Comparison of ENCODE assay signal across 10 cellular contexts in the genomic region with DNA sequence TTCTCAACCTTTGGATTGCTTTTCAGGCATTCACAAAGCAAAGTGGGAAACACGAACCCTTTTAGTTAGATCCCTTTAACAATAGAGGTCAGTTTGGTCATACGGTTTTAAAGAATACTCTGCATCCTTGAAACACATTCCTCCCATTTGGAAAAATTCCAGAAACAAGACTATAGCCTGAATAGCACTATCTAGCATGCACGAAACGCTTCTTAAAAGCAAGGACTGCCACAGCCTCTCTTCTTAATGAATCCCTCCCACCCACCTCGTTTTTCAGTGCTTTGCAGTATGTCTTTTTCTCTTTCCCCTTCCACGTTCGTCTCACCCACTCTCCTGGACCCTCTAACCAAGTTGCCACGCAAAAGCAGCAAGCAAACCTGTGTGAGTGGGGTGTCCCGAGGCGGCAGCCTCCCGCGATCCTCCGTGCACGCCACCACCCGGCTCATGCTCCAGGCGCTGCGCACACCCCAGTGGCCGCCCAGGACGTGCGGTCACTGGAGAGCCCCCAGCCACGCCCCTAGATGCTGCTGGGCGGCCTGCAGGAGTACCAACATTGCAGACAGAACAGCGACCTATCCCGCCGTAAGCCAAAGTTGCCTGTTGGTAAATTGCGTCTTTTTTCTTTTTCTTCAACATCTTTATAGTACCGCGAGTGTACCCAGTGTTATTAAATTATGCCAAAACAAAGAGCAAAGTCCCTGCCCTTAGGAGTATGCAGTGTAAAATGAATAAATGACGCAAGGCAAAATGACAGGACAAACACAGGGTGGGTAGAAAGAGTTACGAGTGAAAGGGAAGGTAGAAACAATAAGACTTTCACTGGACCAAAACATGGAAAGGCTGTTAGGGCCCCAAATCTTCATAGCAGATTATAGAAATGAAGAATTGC. TPM values are rescaled to one million over a fixed set of nuclear protein-coding genes. Genes with fewer than 3 reads are reported as not detected.
A peak's percentile ranks its signal among the peaks of the same experiment; 100 is the strongest.
DNase-seq lines count a peak whose midpoint lies in the region; ATAC-seq and TF ChIP-seq lines count a peak whose summit lies in the region.
"Had no signal": no experiment of that assay in that cellular context is flagged by ENCODE, and none has a peak within 500 bp of the region (broad histone marks: within the 10 kb centered on the region; RNA-seq: fewer than 3 reads in every experiment).

A gene with protein sequence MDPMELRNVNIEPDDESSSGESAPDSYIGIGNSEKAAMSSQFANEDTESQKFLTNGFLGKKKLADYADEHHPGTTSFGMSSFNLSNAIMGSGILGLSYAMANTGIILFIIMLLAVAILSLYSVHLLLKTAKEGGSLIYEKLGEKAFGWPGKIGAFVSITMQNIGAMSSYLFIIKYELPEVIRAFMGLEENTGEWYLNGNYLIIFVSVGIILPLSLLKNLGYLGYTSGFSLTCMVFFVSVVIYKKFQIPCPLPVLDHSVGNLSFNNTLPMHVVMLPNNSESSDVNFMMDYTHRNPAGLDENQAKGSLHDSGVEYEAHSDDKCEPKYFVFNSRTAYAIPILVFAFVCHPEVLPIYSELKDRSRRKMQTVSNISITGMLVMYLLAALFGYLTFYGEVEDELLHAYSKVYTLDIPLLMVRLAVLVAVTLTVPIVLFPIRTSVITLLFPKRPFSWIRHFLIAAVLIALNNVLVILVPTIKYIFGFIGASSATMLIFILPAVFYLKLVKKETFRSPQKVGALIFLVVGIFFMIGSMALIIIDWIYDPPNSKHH (minus strand): TSS at position 472 of the 889 bp plus-strand sequence. CDS start 32,926 bp downstream, outside the sequence.

- ATAC-seq in HG03175 (IDR thresholded peaks at IDR 0.05; ENCODE audit: unreplicated experiment) (no peak), GM18519 (IDR thresholded peaks at IDR 0.05; ENCODE audit: low FRiP score, unreplicated experiment) (no peak), HG03039 (IDR thresholded peaks at IDR 0.05; ENCODE audit: unreplicated experiment) (no peak)

- no peak within 1 kb of the TSS for H3K27ac ChIP-seq in sigmoid colon

- in situ Hi-C loops in astrocyte of the cerebellum (cut with HindIII; ENCODE audit: low sequenced_read_pairs) = no loop called here

- no peak for TF ChIP-seq EP300 in sigmoid colon (IDR thresholded peaks at IDR 0.05)

- no peak for TF ChIP-seq CTCF in astrocyte of the cerebellum (IDR thresholded peaks at IDR 0.05; ENCODE audit: low read depth, low read length, missing control alignments)
- TF ChIP-seq CTCF in sigmoid colon (IDR thresholded peaks at IDR 0.05) = peak in 2 of 4 experiments; percentile 13 to 19

- TF ChIP-seq POLR2A in sigmoid colon (IDR thresholded peaks at IDR 0.05) = no peak

- 5 to 21% methylated on average over 30 of the region's 30 CpGs for WGBS in sigmoid colon, 2 donors

- peak within 1 kb of the TSS; percentile 34 for H3K4me3 ChIP-seq in astrocyte of the cerebellum (ENCODE audit: low read depth, low read length)
- peak within 1 kb of the TSS; percentile 38 for H3K4me3 ChIP-seq in iPS-11a (ENCODE audit: low read depth, low read length)
- peak within 1 kb of the TSS in 3 of 4 donors; percentile 26 to 31 (median 30) for H3K4me3 ChIP-seq in sigmoid colon

- peaks cover 0 to 36% (median 0%) of the 10 kb centered on the region in 3 donors for H3K27me3 ChIP-seq in sigmoid colon

- H3K9me3 ChIP-seq in sigmoid colon = no peaks in the 10 kb centered on the region

- H3K36me3 ChIP-seq in sigmoid colon = no peaks in the 10 kb centered on the region

- peak; percentile 45 for DNase-seq in H4 (ENCODE audit: low spot score)
- DNase-seq in astrocyte of the cerebellum (ENCODE audit: low read depth) = peak; percentile 19
- DNase-seq in sigmoid colon = no peak
- no peak for DNase-seq in NCI-H1436 (lab: John Stamatoyannopoulos, UW)
- DNase-seq: activated B cell treated with CpG ODN at 0.5 μM for 24 hours had no signal

- peaks cover 0 to 13% (median 7%) of the 10 kb centered on the region in 4 donors for H3K4me1 ChIP-seq in sigmoid colon

- intact Hi-C loops in sigmoid colon (cut with DNase I) = loop anchor here (10.0 kb wide), 1 partner anchor 151 kb away; no protein-coding TSS in a partner anchor

RNA-seq across cellular contexts. Expression of the gene that starts here (rescaled TPM):
- total RNA-seq in H4 (2014; rRNA removed; shearing (Covaris generic)) = 0.74 and 1.1 TPM in 2 replicates
- 1 to 10 TPM in 2 of 4 donors, under 1 TPM in 2; 0.55 to 1.3 (median 0.87) TPM for total RNA-seq in sigmoid colon
- 1 to 10 TPM in 1 of 3 donors, under 1 TPM in 2; 0.39 to 3.5 (median 0.60) TPM for polyA plus RNA-seq in sigmoid colon
- total RNA-seq: activated B cell treated with CpG ODN at 0.5 μM for 24 hours had no signal
- polyA plus RNA-seq: IgD-negative memory B cell had no signal

Comparison
In these comparisons a context has a peak if more than half of its experiments do, and no peak if none do; other contexts are left out.
1. DNase-seq: peak in H4 (single experiment) and astrocyte of the cerebellum (single experiment); none in sigmoid colon (single experiment) and NCI-H1436 (single experiment).
2. Peak in every context shown above with its lines, with median percentiles within 50 percentile points of each other: H3K4me3 ChIP-seq.